23 cellular contexts compared by ENCODE assay signal in genomic region chrX:45699158-45699557, GRCh38.
A peak's percentile ranks its signal among the peaks of the same experiment; 100 is the strongest.
DNase-seq lines count a peak whose midpoint lies in the region; ATAC-seq and TF ChIP-seq lines count a peak whose summit lies in the region.
"Had no signal": no experiment of that assay in that cellular context is flagged by ENCODE, and none has a peak within 500 bp of the region (broad histone marks: within the 10 kb centered on the region; RNA-seq: fewer than 3 reads in every experiment).

No MANE protein-coding gene starts in this region.

- no peak for ATAC-seq in HCT116
- ATAC-seq in GM18520 (IDR thresholded peaks at IDR 0.05; ENCODE audit: unreplicated experiment) = no peak

- POLR2A ChIA-PET in HCT116 (lab: Charles Lee) = interaction anchor here (2.0 kb wide), 1 partner anchor 11 kb away, joined by 13 read pairs; no protein-coding TSS in a partner anchor

- intact Hi-C loops in HCT116 (cut with micrococcal nuclease) = no loop called here

- no peak overlapping the region for H3K27ac ChIP-seq in HCT116 (ENCODE audit: low read depth, low read length)
- H3K27ac ChIP-seq: PC-9, tibial artery had no signal

- peaks cover 0 to 27% of the 10 kb centered on the region in 2 experiments; a peak in 2 of 4 replicates for H3K36me3 ChIP-seq in HCT116 (ENCODE audit: control insufficient read depth in 1 of 2, insufficient read depth in 2 of 2, low read length in 2 of 2)
- H3K36me3 ChIP-seq: tibial artery had no signal

- BruUV-seq in HCT116 (replicated peaks; lab: Mats Ljungman, UMichigan) = no TSS peak

- peak; percentile 51 for DNase-seq in EH (ENCODE audit: low read depth)
- DNase-seq in HCT116 (ENCODE audit: low read depth, low spot score) = no peak
- peak; percentile 24 for DNase-seq in astrocyte of the spinal cord (ENCODE audit: low read depth, low spot score)
- peak; percentile 58 for DNase-seq in skeletal muscle cell (ENCODE audit: low read depth)
- no peak for DNase-seq in GM19240 (ENCODE audit: insufficient read length, low spot score)
- DNase-seq in midbrain (lab: John Stamatoyannopoulos, UW) = no peak
- DNase-seq: activated B cell treated with CpG ODN at 0.5 μM for 24 hours; activated CD4-positive, alpha-beta memory T cell treated with anti-CD3 and anti-CD28 coated beads for 36 hours; activated naive CD4-positive, alpha-beta T cell treated with Interleukin-2 at 50 U/mL for 16 hours; anterior cingulate cortex; CD4-positive, alpha-beta memory T cell; DMS153; GF-D8; GOT3; NCI-H1694; NCI-H2171; NCI-H510A treated with DMSO at 0.1 percent for 48 hours; PC-9; SHP77 treated with DMSO at 0.1 percent for 48 hours; stimulated activated CD4-positive, alpha-beta T cell treated with anti-CD3 and anti-CD28 coated beads, Interleukin-4, amount 100 ng/mL, for 4 hours; stimulated activated naive CD4-positive, alpha-beta T cell treated with Interleukin-2 at 50 U/mL for 16 hours; tibial artery had no signal

- H2AFZ ChIP-seq in HCT116 (ENCODE audit: low read depth, low read length, poor library complexity, severe bottlenecking) = no peak overlapping the region
- H2AFZ ChIP-seq: PC-9 had no signal

- H3K27me3 ChIP-seq in HCT116 (ENCODE audit: insufficient read depth, low read length) = no peaks in the 10 kb centered on the region
- H3K27me3 ChIP-seq: tibial artery had no signal

- H3K4me2 ChIP-seq in HCT116 (ENCODE audit: low read length) = no peak overlapping the region
- H3K4me2 ChIP-seq: PC-9 had no signal

- TF ChIP-seq CTCF in HCT116 (IDR thresholded peaks at IDR 0.05 in 2 of 3, conservative IDR thresholded peaks at IDR 0.05 in 1 of 3; ENCODE audit: borderline replicate concordance in 1 of 3, insufficient read depth in 1 of 3, low read depth in 2 of 3, low read length in 2 of 3) = no peak
- no peak for TF ChIP-seq CTCF in astrocyte of the spinal cord (IDR thresholded peaks at IDR 0.05; ENCODE audit: low read depth, low read length)

- RAD21 ChIA-PET in HCT116 (lab: Charles Lee; ENCODE audit: low non-redundant PET in 1 of 2, low total read pairs in 2 of 2, uncharacterized antibody in 2 of 2, unreplicated experiment in 2 of 2) = no interaction called here

- CTCF ChIA-PET in HCT116 (lab: Charles Lee) = no interaction called here

- H4K20me1 ChIP-seq in HCT116 (ENCODE audit: insufficient read depth) = no peaks in the 10 kb centered on the region

- no peak for TF ChIP-seq RAD21 in HCT116 (IDR thresholded peaks at IDR 0.05; ENCODE audit: low read depth)

- H3K79me2 ChIP-seq in HCT116 (ENCODE audit: insufficient read depth, low read length) = no peaks in the 10 kb centered on the region

- H3K9ac ChIP-seq in HCT116 (ENCODE audit: low read length) = no peak overlapping the region

- H3K4me3 ChIP-seq in HCT116 (replicated peaks in 1 of 2; ENCODE audit: low read depth in 1 of 2, low read length in 2 of 2) = no peak overlapping the region
- H3K4me3 ChIP-seq in astrocyte of the spinal cord (ENCODE audit: low read depth, low read length) = no peak overlapping the region
- H3K4me3 ChIP-seq in skeletal muscle cell (ENCODE audit: low read depth, low read length) = no peak overlapping the region
- H3K4me3 ChIP-seq: PC-9, tibial artery had no signal

- TF ChIP-seq POLR2A in HCT116 (IDR thresholded peaks at IDR 0.05; ENCODE audit: borderline replicate concordance, extremely low read depth, insufficient read depth, insufficient read length) = no peak

- H3K9me3 ChIP-seq in HCT116 (ENCODE audit: control insufficient read depth in 1 of 2, insufficient read depth in 1 of 2, low read depth in 1 of 2, low read length in 2 of 2) = peaks cover 0 to 16% of the 10 kb centered on the region in 2 experiments; a peak in 1 of 4 replicates
- H3K9me3 ChIP-seq: tibial artery had no signal

- H3K9me2 ChIP-seq in HCT116 (ENCODE audit: insufficient read depth) = no peaks in the 10 kb centered on the region

- in situ Hi-C loops in astrocyte of the spinal cord (cut with HindIII; ENCODE audit: low sequenced_read_pairs) = no loop called here

- H3K4me1 ChIP-seq in HCT116 (ENCODE audit: control insufficient read depth in 1 of 2, insufficient read depth in 2 of 2, low read length in 2 of 2) = peaks cover 0 to 13% of the 10 kb centered on the region in 2 experiments; a peak in 2 of 4 replicates
- H3K4me1 ChIP-seq: tibial artery had no signal

TF ChIP-seq in HCT116, 20 proteins besides CTCF, POLR2A, EP300 and RAD21:
- TF ChIP-seq SIN3A (IDR thresholded peaks at IDR 0.05; ENCODE audit: low read depth) = no peak
- TF ChIP-seq TCF7L2 (IDR thresholded peaks at IDR 0.05; ENCODE audit: borderline replicate concordance, extremely low read depth, insufficient read depth, insufficient read length) = peak; percentile 21

Comparison
In these comparisons a context has a peak if more than half of its experiments do, and no peak if none do; other contexts are left out.
1. DNase-seq: peak in EH (single experiment), astrocyte of the spinal cord (single experiment) and skeletal muscle cell (single experiment); none in HCT116 (single experiment), GM19240 (single experiment) and midbrain (single experiment).